Comparison of ENCODE assay signal across 9 cellular contexts in genomic region chr18:49377742-49378141, GRCh38.
"Had no signal": no experiment of that assay in that cellular context is flagged by ENCODE, and none has a peak within 500 bp of the region (broad histone marks: within the 10 kb centered on the region; RNA-seq: fewer than 3 reads in every experiment).

No MANE protein-coding gene starts in this region.

- H3K27me3 Mint-ChIP-seq: IgD-negative memory B cell had no signal

- H3K4me2 ChIP-seq: KMS-11 had no signal

- DNase-seq: IMR-90, Karpas-422, KBM-7, KG1 had no signal

- ATAC-seq: K562 had no signal

- FAIRE-seq: HTR-8/SVneo, K562 had no signal

- H3K9ac ChIP-seq: KMS-11 had no signal

- H3K4me3 ChIP-seq: K562 had no signal

- H3K4me3 Mint-ChIP-seq: IgD-negative memory B cell had no signal

- H3K9me3 Mint-ChIP-seq: IgD-negative memory B cell had no signal

- H3K27ac Mint-ChIP-seq: IgD-negative memory B cell had no signal

- H3K27ac ChIP-seq: HL-60, KMS-11 had no signal
